ENCODE assay signal across 9 cellular contexts in the genomic region with DNA sequence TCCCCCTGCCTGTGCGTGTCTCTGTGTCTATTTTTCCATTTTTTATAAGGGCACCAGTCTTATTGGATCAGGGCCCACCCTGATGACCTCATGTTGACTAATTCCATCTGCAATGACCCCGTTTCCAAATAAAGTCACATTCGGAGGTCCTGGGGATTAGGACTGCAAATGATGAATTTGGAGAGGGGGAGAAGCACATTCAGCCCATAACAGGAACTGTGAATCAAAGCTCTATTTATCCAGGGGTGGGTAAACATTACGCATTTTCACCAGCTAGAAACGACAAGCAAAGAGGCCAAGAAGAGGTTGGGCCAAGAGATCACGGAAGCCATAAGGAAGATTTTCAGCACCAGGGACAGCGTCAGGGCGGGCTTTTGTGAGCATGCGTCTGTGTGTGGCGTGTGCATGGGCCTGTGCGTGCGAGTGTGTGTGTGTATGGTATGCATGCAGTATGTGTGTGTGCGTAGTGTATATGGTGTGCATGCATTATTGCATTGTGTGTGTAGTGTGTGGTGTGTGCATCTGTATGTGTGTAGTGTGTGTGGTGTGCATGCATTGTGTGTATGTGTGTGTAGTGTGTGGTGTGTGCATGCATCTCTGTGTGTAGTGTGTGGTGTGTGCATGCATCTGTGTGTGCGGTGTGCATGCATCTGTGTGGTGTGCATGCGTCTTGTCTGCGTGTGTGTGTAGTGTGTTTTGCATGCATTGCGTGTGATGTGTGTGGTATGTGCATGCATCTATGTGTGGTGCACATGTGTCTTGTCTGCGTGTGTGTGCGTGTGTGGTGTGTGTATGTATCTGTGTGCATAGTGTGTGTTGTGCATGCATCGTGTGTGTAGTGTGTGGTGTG. TPM values are rescaled to one million over a fixed set of nuclear protein-coding genes. Genes with fewer than 3 reads are reported as not detected.
A peak's percentile ranks its signal among the peaks of the same experiment; 100 is the strongest.
DNase-seq lines count a peak whose midpoint lies in the region; ATAC-seq and TF ChIP-seq lines count a peak whose summit lies in the region.
"Had no signal": no experiment of that assay in that cellular context is flagged by ENCODE, and none has a peak within 500 bp of the region (broad histone marks: within the 10 kb centered on the region; RNA-seq: fewer than 3 reads in every experiment).

No MANE protein-coding gene starts in this region.

- intact Hi-C loops in activated CD8-positive, alpha-beta T cell treated with anti-CD3 and anti-CD28 coated beads for 36 hours (cut with micrococcal nuclease) = no loop called here

- H3K9me3 Mint-ChIP-seq in activated CD8-positive, alpha-beta T cell treated with anti-CD3 and anti-CD28 coated beads for 36 hours = no peaks in the 10 kb centered on the region
- H3K9me3 Mint-ChIP-seq: activated naive CD4-positive, alpha-beta T cell treated with anti-CD3 and anti-CD28 coated beads, Interleukin-2, amount 50 U/mL, for 24 hours had no signal

- no peak overlapping the region for H3K4me3 Mint-ChIP-seq in activated CD8-positive, alpha-beta T cell treated with anti-CD3 and anti-CD28 coated beads for 36 hours
- H3K4me3 Mint-ChIP-seq: activated naive CD4-positive, alpha-beta T cell treated with anti-CD3 and anti-CD28 coated beads, Interleukin-2, amount 50 U/mL, for 24 hours had no signal

- H3K4me1 Mint-ChIP-seq in activated CD8-positive, alpha-beta T cell treated with anti-CD3 and anti-CD28 coated beads for 36 hours (ENCODE audit: low read depth) = no peaks in the 10 kb centered on the region
- H3K4me1 Mint-ChIP-seq: activated naive CD4-positive, alpha-beta T cell treated with anti-CD3 and anti-CD28 coated beads, Interleukin-2, amount 50 U/mL, for 24 hours had no signal

- ATAC-seq in activated CD8-positive, alpha-beta T cell treated with anti-CD3 and anti-CD28 coated beads for 36 hours = peak; percentile 47
- ATAC-seq in GM18519 (IDR thresholded peaks at IDR 0.05; ENCODE audit: low FRiP score, unreplicated experiment) = no peak
- ATAC-seq in HG02852 (IDR thresholded peaks at IDR 0.05; ENCODE audit: unreplicated experiment) = no peak
- ATAC-seq in omental fat pad (ENCODE audit: low FRiP score) = no peak

- POLR2A ChIA-PET in activated CD8-positive, alpha-beta T cell treated with anti-CD3 and anti-CD28 coated beads for 36 hours (lab: Charles Lee) = no interaction called here

- H3K36me3 Mint-ChIP-seq in activated CD8-positive, alpha-beta T cell treated with anti-CD3 and anti-CD28 coated beads for 36 hours (ENCODE audit: low read depth) = no peaks in the 10 kb centered on the region
- H3K36me3 Mint-ChIP-seq: activated naive CD4-positive, alpha-beta T cell treated with anti-CD3 and anti-CD28 coated beads, Interleukin-2, amount 50 U/mL, for 24 hours had no signal

- H3K27me3 Mint-ChIP-seq in activated CD8-positive, alpha-beta T cell treated with anti-CD3 and anti-CD28 coated beads for 36 hours = no peaks in the 10 kb centered on the region

- in situ Hi-C loops in KBM-7 (cut with MboI; ENCODE audit: low pct_unique_long_range_greater_than_20kb, low sequenced_read_pairs) = no loop called here

- TF ChIP-seq CTCF in AG09319 (IDR thresholded peaks at IDR 0.05; ENCODE audit: low read depth, low read length) (no peak), omental fat pad (IDR thresholded peaks at IDR 0.05) (no peak)
- no peak for TF ChIP-seq CTCF in activated CD8-positive, alpha-beta T cell treated with anti-CD3 and anti-CD28 coated beads for 36 hours (IDR thresholded peaks at IDR 0.05)

- CTCF ChIA-PET in activated CD8-positive, alpha-beta T cell treated with anti-CD3 and anti-CD28 coated beads for 36 hours (lab: Charles Lee) = no interaction called here

- DNase-seq in AG09319 (ENCODE audit: extremely low read depth, low read depth) (peak; percentile 2), KBM-7 (peak; percentile 80), fibroblast of gingiva (ENCODE audit: low read depth) (peak; percentile 17), omental fat pad (ENCODE audit: low spot score) (no peak)
- DNase-seq in activated CD8-positive, alpha-beta T cell treated with anti-CD3 and anti-CD28 coated beads for 36 hours = peak; percentile 65
- DNase-seq in stimulated activated CD4-positive, alpha-beta T cell treated with anti-CD3 and anti-CD28 coated beads, Interleukin-1b, Interleukin-23, amount 100 ng/mL, for 24 hours (ENCODE audit: low read depth in 4 of 4, low spot score in 1 of 4) = peak; percentile 19 to 41 (median 28)

- no peak overlapping the region for H3K27ac Mint-ChIP-seq in activated CD8-positive, alpha-beta T cell treated with anti-CD3 and anti-CD28 coated beads for 36 hours
- H3K27ac Mint-ChIP-seq: activated naive CD4-positive, alpha-beta T cell treated with anti-CD3 and anti-CD28 coated beads, Interleukin-2, amount 50 U/mL, for 24 hours had no signal

RNA-seq across cellular contexts. Expression of gene CELF5, which starts 19.6 kb away (rescaled TPM):
- under 1 TPM; 0.20 to 0.56 TPM for total RNA-seq in activated CD8-positive, alpha-beta T cell treated with anti-CD3 and anti-CD28 coated beads for 36 hours
- not detected for total RNA-seq in omental fat pad

RNA-seq across cellular contexts. Expression of gene NCLN, which starts 58.3 kb away (rescaled TPM):
- total RNA-seq in activated CD8-positive, alpha-beta T cell treated with anti-CD3 and anti-CD28 coated beads for 36 hours = 10 to 100 TPM; 55.9 to 56.8 TPM
- 10 to 100 TPM; 33.6 to 65.7 (median 41.1) TPM for total RNA-seq in omental fat pad
